14 cellular contexts compared by ENCODE assay signal in the genomic region with DNA sequence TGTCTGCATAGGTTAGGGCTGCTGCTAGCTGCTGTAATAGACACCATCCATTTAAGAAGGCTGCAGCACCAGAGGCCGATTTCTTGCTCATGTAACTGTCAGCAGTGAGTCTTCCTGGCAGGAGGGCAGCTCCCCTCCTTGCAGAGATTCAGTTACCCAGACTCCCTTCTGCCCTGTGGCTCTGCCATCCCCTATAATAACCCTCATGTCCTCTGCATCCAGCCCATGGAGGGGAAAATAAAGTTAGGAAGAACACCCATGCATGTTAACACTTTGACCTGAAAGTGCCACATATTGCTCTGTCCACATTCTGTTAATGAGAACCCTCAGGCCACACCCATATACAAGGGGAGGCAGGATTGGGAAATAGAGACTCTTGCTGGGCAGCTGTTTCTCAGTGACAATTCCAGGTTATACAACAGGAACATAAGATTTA. TPM values are rescaled to one million over a fixed set of nuclear protein-coding genes. Genes with fewer than 3 reads are reported as not detected.
DNase-seq lines count a peak whose midpoint lies in the region; TF ChIP-seq lines count a peak whose summit lies in the region.
"Had no signal": no experiment of that assay in that cellular context is flagged by ENCODE, and none has a peak within 500 bp of the region (broad histone marks: within the 10 kb centered on the region; RNA-seq: fewer than 3 reads in every experiment).

No MANE protein-coding gene starts in this region.

- no peak overlapping the region for H3K27ac ChIP-seq in neuronal stem cell (replicated peaks; ENCODE audit: low read length)
- H3K27ac ChIP-seq in SK-N-SH (ENCODE audit: low read depth in 2 of 2, low read length in 1 of 2): no peak overlapping the region
- H3K27ac ChIP-seq: heart left ventricle had no signal

- H3K9me3 ChIP-seq in adipocyte (ENCODE audit: control insufficient read depth, low read length) (peaks cover 13% of the 10 kb centered on the region), neuronal stem cell (replicated peaks in 1 of 2; ENCODE audit: control insufficient read depth in 2 of 2, insufficient read depth in 1 of 2, low read depth in 1 of 2, low read length in 2 of 2) (peaks cover 3 to 8% of the 10 kb centered on the region in 2 donors), SK-N-SH (0 out of 2 replicates have a peak, but pooled peaks cover 3% of the 10 kb centered on the region)

- no peak overlapping the region for H2AFZ ChIP-seq in neuronal stem cell (ENCODE audit: low read length)
- H2AFZ ChIP-seq in SK-N-SH (ENCODE audit: low read depth): no peak overlapping the region

- peaks cover 20% of the 10 kb centered on the region; the same call in 1 of the 2 replicates for H3K79me2 ChIP-seq in SK-N-SH (ENCODE audit: insufficient read depth)

- H4K20me1 ChIP-seq in SK-N-SH (ENCODE audit: insufficient read depth): no peaks in the 10 kb centered on the region

- H3K9ac ChIP-seq in adipocyte (ENCODE audit: low read length): no peak overlapping the region
- no peak overlapping the region for H3K9ac ChIP-seq in neuronal stem cell (ENCODE audit: low read depth, low read length, poor library complexity)
- H3K9ac ChIP-seq in SK-N-SH: no peak overlapping the region

- H3K4ac ChIP-seq in neuronal stem cell (ENCODE audit: low read length): no peak overlapping the region

- H4K91ac ChIP-seq in neuronal stem cell (ENCODE audit: low read depth, low read length, poor library complexity): no peak overlapping the region

- H3K79me1 ChIP-seq in neuronal stem cell (ENCODE audit: low read depth, low read length): no peaks in the 10 kb centered on the region

- no peak overlapping the region for H3K4me3 ChIP-seq in adipocyte (ENCODE audit: low read length)
- no peak overlapping the region for H3K4me3 ChIP-seq in neuronal stem cell (ENCODE audit: low read length in 2 of 2)
- no peak overlapping the region for H3K4me3 ChIP-seq in SK-N-SH (ENCODE audit: low read depth in 2 of 2, low read length in 1 of 2)
- H3K4me3 ChIP-seq: heart left ventricle had no signal

- H4K8ac ChIP-seq in neuronal stem cell (ENCODE audit: low read depth, low read length): peak overlapping the region; percentile 1

- H3F3A ChIP-seq in SK-N-SH (replicated peaks; ENCODE audit: insufficient read depth): peaks cover under 1% of the 10 kb centered on the region

- DNase-seq in DMS 273 treated with DMSO at 0.1 percent for 48 hours (lab: John Stamatoyannopoulos, UW): peak; percentile 55
- peak; percentile 51 for DNase-seq in LHCN-M2 (ENCODE audit: low read depth)
- peak; percentile 22 for DNase-seq in adipocyte (ENCODE audit: low read depth)
- DNase-seq in neuronal stem cell (ENCODE audit: low spot score): no peak
- no peak for DNase-seq in activated CD8-positive, alpha-beta memory T cell treated with anti-CD3 and anti-CD28 coated beads, Interleukin-2, amount 50 U/mL, for 4 hours
- no peak for DNase-seq in activated CD4-positive, alpha-beta T cell treated with anti-CD3 and anti-CD28 coated beads for 4 hours
- no peak for DNase-seq in SK-N-SH
- no peak for DNase-seq in NCI-H1105 (lab: John Stamatoyannopoulos, UW)
- DNase-seq: amniotic stem cell; heart left ventricle; NCI-H2081 treated with DMSO at 0.1 percent for 48 hours; NCI-H748 treated with DMSO at 0.1 percent for 48 hours; right cardiac atrium; stimulated activated CD4-positive, alpha-beta T cell treated with anti-CD3 and anti-CD28 coated beads, Interleukin-2, amount 100 ng/mL, for 24 hours had no signal

- CTCF ChIA-PET in SK-N-SH (lab: Yijun Ruan, JAX): no interaction called here

- no peak overlapping the region for H2AK5ac ChIP-seq in neuronal stem cell (ENCODE audit: low read depth, low read length)

- no peak for TF ChIP-seq CTCF in SK-N-SH (IDR thresholded peaks at IDR 0.05)

- WGBS in neuronal stem cell (ENCODE audit: extremely low coverage in 2 of 2, insufficient read length in 2 of 2, insufficient replicate concordance in 1 of 2), 2 donors: no CpG with 5 or more reads among the region's 1 CpG
- WGBS in SK-N-SH (ENCODE audit: low lambda C conversion rate): 27% methylated on average over 1 of the region's 1 CpG

- POLR2A ChIA-PET in SK-N-SH (lab: Yijun Ruan, JAX): no interaction called here

- H2BK12ac ChIP-seq in neuronal stem cell (ENCODE audit: low read length): no peak overlapping the region

- no peak overlapping the region for H3K14ac ChIP-seq in neuronal stem cell (ENCODE audit: low read length)

- no peak overlapping the region for H3K18ac ChIP-seq in neuronal stem cell (ENCODE audit: low read length)

- H2BK120ac ChIP-seq in neuronal stem cell (ENCODE audit: low read depth, low read length): no peak overlapping the region

- no peak overlapping the region for H3K23ac ChIP-seq in neuronal stem cell (ENCODE audit: low read depth, low read length, poor library complexity)

- TF ChIP-seq RAD21 in SK-N-SH (IDR thresholded peaks at IDR 0.05; ENCODE audit: low read length): no peak

- H3K27me3 ChIP-seq in adipocyte (replicated peaks; ENCODE audit: control insufficient read depth, insufficient read depth, low read length) (no peaks in the 10 kb centered on the region), neuronal stem cell (ENCODE audit: control insufficient read depth in 3 of 3, insufficient read depth in 3 of 3, low read depth in 1 of 3, low read length in 3 of 3) (peaks cover 0 to 51% (median 0%) of the 10 kb centered on the region in 3 experiments), SK-N-SH (ENCODE audit: insufficient read depth) (no peaks in the 10 kb centered on the region)
- H3K27me3 ChIP-seq: heart left ventricle had no signal

- TF ChIP-seq EP300 in SK-N-SH (IDR thresholded peaks at IDR 0.05; ENCODE audit: borderline replicate concordance in 1 of 2, low read depth in 1 of 2, low read length in 1 of 2): no peak

- H3K4me1 ChIP-seq in adipocyte (ENCODE audit: control insufficient read depth, insufficient read depth, low read length) (peaks cover 26% of the 10 kb centered on the region), neuronal stem cell (ENCODE audit: control insufficient read depth in 2 of 2, insufficient read depth in 1 of 2, low read depth in 1 of 2, low read length in 2 of 2) (peaks cover 0 to 2% of the 10 kb centered on the region in 2 donors), SK-N-SH (ENCODE audit: control insufficient read depth in 1 of 2, insufficient read depth in 2 of 2, low read depth in 1 of 2, low read length in 1 of 2) (peaks cover 0 to 30% of the 10 kb centered on the region in 2 experiments; a peak in 2 of 4 replicates)

- H3K4me2 ChIP-seq in neuronal stem cell (ENCODE audit: insufficient read depth, low read length, poor library complexity, severe bottlenecking) (no peak overlapping the region), SK-N-SH (no peak overlapping the region)

- H3K36me3 ChIP-seq in adipocyte (ENCODE audit: control insufficient read depth, insufficient read depth, low read length, severe bottlenecking): peaks cover 22% of the 10 kb centered on the region
- H3K36me3 ChIP-seq in neuronal stem cell (replicated peaks in 1 of 2; ENCODE audit: control insufficient read depth in 2 of 2, insufficient read depth in 2 of 2, low read length in 2 of 2): no peaks in the 10 kb centered on the region
- peaks cover 10 to 16% of the 10 kb centered on the region in 2 experiments for H3K36me3 ChIP-seq in SK-N-SH (replicated peaks in 1 of 2; ENCODE audit: control insufficient read depth in 1 of 2, insufficient read depth in 2 of 2, low read length in 1 of 2)

- H2BK5ac ChIP-seq in neuronal stem cell (ENCODE audit: low read length): no peak overlapping the region

- no peak overlapping the region for H2BK15ac ChIP-seq in neuronal stem cell (ENCODE audit: low read length)

- H3K9me2 ChIP-seq in SK-N-SH: no peaks in the 10 kb centered on the region

TF ChIP-seq in SK-N-SH, 30 proteins besides CTCF, POLR2A, EP300 and RAD21:
- TF ChIP-seq, protein P1, sequence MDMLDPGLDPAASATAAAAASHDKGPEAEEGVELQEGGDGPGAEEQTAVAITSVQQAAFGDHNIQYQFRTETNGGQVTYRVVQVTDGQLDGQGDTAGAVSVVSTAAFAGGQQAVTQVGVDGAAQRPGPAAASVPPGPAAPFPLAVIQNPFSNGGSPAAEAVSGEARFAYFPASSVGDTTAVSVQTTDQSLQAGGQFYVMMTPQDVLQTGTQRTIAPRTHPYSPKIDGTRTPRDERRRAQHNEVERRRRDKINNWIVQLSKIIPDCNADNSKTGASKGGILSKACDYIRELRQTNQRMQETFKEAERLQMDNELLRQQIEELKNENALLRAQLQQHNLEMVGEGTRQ (IDR thresholded peaks at IDR 0.05; ENCODE audit: borderline replicate concordance, low read depth, low read length): no peak
- no peak for TF ChIP-seq RCOR1 (IDR thresholded peaks at IDR 0.05; ENCODE audit: low read length)
- no peak for TF ChIP-seq EZH2phosphoT487 (IDR thresholded peaks at IDR 0.05; ENCODE audit: borderline replicate concordance, low read depth)
- TF ChIP-seq RXRA (IDR thresholded peaks at IDR 0.05; ENCODE audit: borderline replicate concordance, low read depth): no peak
- TF ChIP-seq POLR2AphosphoS5 (IDR thresholded peaks at IDR 0.05; ENCODE audit: low read depth, low read length): no peak
- TF ChIP-seq FOSL2 (IDR thresholded peaks at IDR 0.05; ENCODE audit: borderline replicate concordance, low read depth): no peak
- TF ChIP-seq FOXM1 (IDR thresholded peaks at IDR 0.05; ENCODE audit: low read depth): no peak
- TF ChIP-seq FOXJ3 (CRISPR knock-in tag; IDR thresholded peaks at IDR 0.05): no peak
- TF ChIP-seq TAF1 (IDR thresholded peaks at IDR 0.05; ENCODE audit: borderline replicate concordance, low read depth, low read length): no peak

RNA-seq across cellular contexts. Expression of a gene that starts 5.4 kb away (rescaled TPM):
- 13.3 and 13.9 TPM in 2 replicates for total RNA-seq in LHCN-M2 (2014; rRNA removed)
- polyA plus RNA-seq in LHCN-M2 (2012): 10.0 TPM
- polyA plus RNA-seq in neuronal stem cell (2013, experiment 1 of 2): 2.0 TPM
- 2.1 TPM for polyA plus RNA-seq in neuronal stem cell (2013, experiment 2 of 2)
- 1.6 and 1.8 TPM in 2 replicates for polyA plus RNA-seq in SK-N-SH (2012; rRNA removed)
- 1.5 and 2.1 TPM in 2 replicates for polyA plus RNA-seq in SK-N-SH (2012; cell fraction: cytosol; rRNA removed)
- polyA plus RNA-seq in SK-N-SH (2012; cell fraction: nucleus; rRNA removed): 0.64 and 0.73 TPM in 2 replicates

Comparison
In these comparisons a context has a peak if more than half of its experiments do, and no peak if none do; other contexts are left out.
1. DNase-seq: peak in DMS 273 treated with DMSO at 0.1 percent for 48 hours (single experiment), LHCN-M2 (single experiment) and adipocyte (single experiment); none in neuronal stem cell (single experiment), activated CD8-positive, alpha-beta memory T cell treated with anti-CD3 and anti-CD28 coated beads, Interleukin-2, amount 50 U/mL, for 4 hours (single experiment), activated CD4-positive, alpha-beta T cell treated with anti-CD3 and anti-CD28 coated beads for 4 hours (0 of 2), SK-N-SH (single experiment) and NCI-H1105 (single experiment).